Comparison of ENCODE assay signal across 21 cellular contexts in the genomic region with DNA sequence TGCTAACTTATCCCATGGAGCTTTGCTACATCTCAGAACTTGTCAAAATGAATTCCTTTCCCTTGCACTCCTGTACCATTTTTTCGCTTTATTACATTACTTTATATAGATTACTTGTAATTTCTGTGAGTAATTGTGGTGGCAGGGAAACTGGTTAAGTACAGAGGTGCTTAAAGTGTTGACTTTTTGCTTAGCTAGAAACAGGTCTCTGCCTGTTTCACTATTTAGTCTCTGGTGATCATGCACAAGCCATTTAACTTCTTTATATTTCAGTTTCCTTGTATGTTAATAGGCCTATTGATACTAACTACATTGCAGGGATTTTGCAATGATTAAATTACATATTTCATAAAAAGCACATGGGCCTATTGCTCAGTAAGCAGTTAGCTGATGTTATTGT.
DNase-seq lines count a peak whose midpoint lies in the region; ATAC-seq and TF ChIP-seq lines count a peak whose summit lies in the region.
"Had no signal": no experiment of that assay in that cellular context is flagged by ENCODE, and none has a peak within 500 bp of the region (broad histone marks: within the 10 kb centered on the region; RNA-seq: fewer than 3 reads in every experiment).

No MANE protein-coding gene starts in this region.

- no peak overlapping the region for H3K4me3 Mint-ChIP-seq in WTC11
- H3K4me3 Mint-ChIP-seq: B cell; CD4-positive, CD25-positive, alpha-beta regulatory T cell; CD8-positive, alpha-beta T cell; H9 had no signal

- peak; percentile 96 for ATAC-seq in esophagus mucosa
- ATAC-seq in GM21360 (IDR thresholded peaks at IDR 0.05; ENCODE audit: unreplicated experiment), result no peak
- no peak for ATAC-seq in WTC11
- no peak for ATAC-seq in HG03159 (IDR thresholded peaks at IDR 0.05; ENCODE audit: unreplicated experiment)
- ATAC-seq: CD8-positive, alpha-beta T cell; HCT116 had no signal

- DNase-seq in DMS53 (lab: John Stamatoyannopoulos, UW) (peak; percentile 6), DMS53 treated with DMSO at 0.1 percent for 48 hours (lab: John Stamatoyannopoulos, UW; ENCODE audit: unreplicated experiment) (no peak), osteoblast (ENCODE audit: insufficient read length, low spot score, missing footprints) (peak; percentile 66), thyroid gland (no peak), WTC11 (ENCODE audit: low spot score) (no peak)
- DNase-seq: Caco-2; CD4-positive, CD25-positive, alpha-beta regulatory T cell; CD8-positive, alpha-beta T cell; DMS153; DMS79 treated with DMSO at 0.1 percent for 48 hours; GF-D8; GM23248; H9 had no signal

- WGBS in thyroid gland, 2 donors, result 84 to 91% methylated on average over 1 of the region's 1 CpG

- intact Hi-C loops in thyroid gland (cut with DNase I), result no loop called here

- H3K27ac ChIP-seq in osteoblast (ENCODE audit: low read depth, low read length) (no peak overlapping the region), thyroid gland (no peak overlapping the region)
- H3K27ac ChIP-seq: 22Rv1, BLaER1, C4-2B, GM23248 had no signal

- H3K36me3 ChIP-seq in osteoblast (ENCODE audit: insufficient read depth, low read length) (no peaks in the 10 kb centered on the region), thyroid gland (no peaks in the 10 kb centered on the region)
- H3K36me3 ChIP-seq: BLaER1 had no signal

- no peak overlapping the region for H3K27ac Mint-ChIP-seq in WTC11
- H3K27ac Mint-ChIP-seq: B cell; CD4-positive, CD25-positive, alpha-beta regulatory T cell; CD8-positive, alpha-beta T cell; H9 had no signal

- no peak overlapping the region for H3K4me3 ChIP-seq in osteoblast (ENCODE audit: insufficient read depth, low read length)
- H3K4me3 ChIP-seq in thyroid gland (replicated peaks in 1 of 3), result no peak overlapping the region
- H3K4me3 ChIP-seq: BLaER1, GM23248 had no signal

- no peak overlapping the region for H3K4me2 ChIP-seq in osteoblast (ENCODE audit: insufficient read depth, low read length)
- H3K4me2 ChIP-seq: BLaER1 had no signal

- TF ChIP-seq CTCF in osteoblast (IDR thresholded peaks at IDR 0.05; ENCODE audit: extremely low read depth, low read depth, low read length) (no peak), thyroid gland (IDR thresholded peaks at IDR 0.05) (no peak), WTC11 (IDR thresholded peaks at IDR 0.05) (no peak)

- no peaks in the 10 kb centered on the region for H3K79me2 ChIP-seq in osteoblast (ENCODE audit: insufficient read depth, low read length)

- H3K4me1 ChIP-seq in osteoblast (ENCODE audit: insufficient read depth, low read length) (no peaks in the 10 kb centered on the region), thyroid gland (peaks cover 0 to 5% of the 10 kb centered on the region in 2 donors)
- H3K4me1 ChIP-seq: BLaER1 had no signal

- H3K9me3 Mint-ChIP-seq in WTC11, result peaks cover 4% of the 10 kb centered on the region
- H3K9me3 Mint-ChIP-seq: CD8-positive, alpha-beta T cell; H9 had no signal

- H3K4me1 Mint-ChIP-seq in WTC11, result peaks cover 4% of the 10 kb centered on the region
- H3K4me1 Mint-ChIP-seq: B cell; CD4-positive, CD25-positive, alpha-beta regulatory T cell; H9 had no signal

- H2AFZ ChIP-seq in osteoblast (ENCODE audit: low read length), result no peak overlapping the region
- H2AFZ ChIP-seq: GM23248 had no signal

- TF ChIP-seq POLR2A in thyroid gland (IDR thresholded peaks at IDR 0.05), result no peak

- H3K27me3 ChIP-seq in osteoblast (ENCODE audit: insufficient read depth, low read length) (no peaks in the 10 kb centered on the region), thyroid gland (no peaks in the 10 kb centered on the region)
- H3K27me3 ChIP-seq: BLaER1 had no signal

- H3K36me3 Mint-ChIP-seq in WTC11, result 0 out of 2 replicates have a peak, but pooled peaks cover 2% of the 10 kb centered on the region
- H3K36me3 Mint-ChIP-seq: CD4-positive, CD25-positive, alpha-beta regulatory T cell; CD8-positive, alpha-beta T cell had no signal

- H4K20me1 ChIP-seq in osteoblast (ENCODE audit: insufficient read depth, low read length), result no peaks in the 10 kb centered on the region
- H4K20me1 ChIP-seq: BLaER1 had no signal

- H3K9me3 ChIP-seq in osteoblast (ENCODE audit: low read depth, low read length) (no peaks in the 10 kb centered on the region), thyroid gland (no peaks in the 10 kb centered on the region)
- H3K9me3 ChIP-seq: BLaER1, Caco-2 had no signal

- POLR2A ChIA-PET in WTC11 (lab: Charles Lee), result no interaction called here

- CTCF ChIA-PET in WTC11 (lab: Charles Lee), result no interaction called here

- H3K27me3 Mint-ChIP-seq in WTC11 (ENCODE audit: low read depth), result no peaks in the 10 kb centered on the region
- H3K27me3 Mint-ChIP-seq: B cell; CD4-positive, CD25-positive, alpha-beta regulatory T cell had no signal

TF ChIP-seq in WTC11, 78 proteins besides CTCF, POLR2A, EP300 and RAD21 (continues in another document):
- TF ChIP-seq GTF2I (CRISPR knock-in tag; conservative IDR thresholded peaks at IDR 0.05) (no peak), NR2C2 (CRISPR knock-in tag; IDR thresholded peaks at IDR 0.05) (no peak), FOXK1 (CRISPR knock-in tag; IDR thresholded peaks at IDR 0.05) (no peak), TEAD1 (CRISPR knock-in tag; IDR thresholded peaks at IDR 0.05) (no peak), CBFB (CRISPR knock-in tag; IDR thresholded peaks at IDR 0.05; ENCODE audit: low read depth) (no peak), SP1 (CRISPR knock-in tag; conservative IDR thresholded peaks at IDR 0.05) (no peak)
- TF ChIP-seq, protein P1, sequence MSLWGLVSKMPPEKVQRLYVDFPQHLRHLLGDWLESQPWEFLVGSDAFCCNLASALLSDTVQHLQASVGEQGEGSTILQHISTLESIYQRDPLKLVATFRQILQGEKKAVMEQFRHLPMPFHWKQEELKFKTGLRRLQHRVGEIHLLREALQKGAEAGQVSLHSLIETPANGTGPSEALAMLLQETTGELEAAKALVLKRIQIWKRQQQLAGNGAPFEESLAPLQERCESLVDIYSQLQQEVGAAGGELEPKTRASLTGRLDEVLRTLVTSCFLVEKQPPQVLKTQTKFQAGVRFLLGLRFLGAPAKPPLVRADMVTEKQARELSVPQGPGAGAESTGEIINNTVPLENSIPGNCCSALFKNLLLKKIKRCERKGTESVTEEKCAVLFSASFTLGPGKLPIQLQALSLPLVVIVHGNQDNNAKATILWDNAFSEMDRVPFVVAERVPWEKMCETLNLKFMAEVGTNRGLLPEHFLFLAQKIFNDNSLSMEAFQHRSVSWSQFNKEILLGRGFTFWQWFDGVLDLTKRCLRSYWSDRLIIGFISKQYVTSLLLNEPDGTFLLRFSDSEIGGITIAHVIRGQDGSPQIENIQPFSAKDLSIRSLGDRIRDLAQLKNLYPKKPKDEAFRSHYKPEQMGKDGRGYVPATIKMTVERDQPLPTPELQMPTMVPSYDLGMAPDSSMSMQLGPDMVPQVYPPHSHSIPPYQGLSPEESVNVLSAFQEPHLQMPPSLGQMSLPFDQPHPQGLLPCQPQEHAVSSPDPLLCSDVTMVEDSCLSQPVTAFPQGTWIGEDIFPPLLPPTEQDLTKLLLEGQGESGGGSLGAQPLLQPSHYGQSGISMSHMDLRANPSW (CRISPR knock-in tag; conservative IDR thresholded peaks at IDR 0.05; ENCODE audit: low read depth), result no peak
- TF ChIP-seq, protein P2, sequence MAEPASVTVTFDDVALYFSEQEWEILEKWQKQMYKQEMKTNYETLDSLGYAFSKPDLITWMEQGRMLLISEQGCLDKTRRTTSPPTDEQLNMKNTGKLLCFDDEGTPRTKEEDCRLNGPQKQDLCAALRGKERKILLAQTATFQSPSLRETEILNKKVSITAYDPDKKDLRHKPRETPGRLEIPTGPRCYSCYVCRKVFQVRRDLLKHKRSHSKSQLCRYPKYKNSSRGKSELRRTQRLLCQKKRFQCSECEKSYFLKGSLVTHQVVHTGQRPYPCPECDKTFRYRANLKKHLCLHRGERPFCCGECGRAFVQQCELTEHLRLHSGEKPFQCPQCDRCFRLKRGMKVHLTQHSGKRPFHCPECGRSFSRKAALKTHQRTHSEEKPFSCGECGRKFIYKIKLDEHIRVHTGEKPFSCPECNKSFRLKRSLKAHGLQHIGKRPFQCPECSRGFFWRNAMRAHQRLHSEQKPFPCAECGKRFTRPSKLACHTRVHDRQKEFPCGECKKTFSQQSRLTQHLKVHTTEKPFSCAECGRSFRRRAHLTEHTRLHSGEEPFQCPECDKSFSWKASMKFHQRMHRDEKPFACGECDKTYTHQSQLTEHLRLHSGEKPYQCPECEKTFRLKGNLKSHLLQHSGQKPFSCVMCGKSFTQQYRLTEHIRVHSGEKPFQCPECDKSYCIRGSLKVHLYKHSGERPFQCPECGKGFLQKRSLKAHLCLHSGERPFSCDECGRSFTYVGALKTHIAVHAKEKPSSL (CRISPR knock-in tag; conservative IDR thresholded peaks at IDR 0.05), result no peak
- TF ChIP-seq, protein P3, sequence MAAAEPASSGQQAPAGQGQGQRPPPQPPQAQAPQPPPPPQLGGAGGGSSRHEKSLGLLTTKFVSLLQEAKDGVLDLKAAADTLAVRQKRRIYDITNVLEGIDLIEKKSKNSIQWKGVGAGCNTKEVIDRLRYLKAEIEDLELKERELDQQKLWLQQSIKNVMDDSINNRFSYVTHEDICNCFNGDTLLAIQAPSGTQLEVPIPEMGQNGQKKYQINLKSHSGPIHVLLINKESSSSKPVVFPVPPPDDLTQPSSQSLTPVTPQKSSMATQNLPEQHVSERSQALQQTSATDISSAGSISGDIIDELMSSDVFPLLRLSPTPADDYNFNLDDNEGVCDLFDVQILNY (CRISPR knock-in tag; IDR thresholded peaks at IDR 0.05), result no peak

Comparison
In these comparisons a context has a peak if more than half of its experiments do, and no peak if none do; other contexts are left out.
1. DNase-seq: peak in DMS53 (single experiment) and osteoblast (single experiment); none in DMS53 treated with DMSO at 0.1 percent for 48 hours (single experiment), thyroid gland (0 of 2) and WTC11 (single experiment).